In genomic region chr10:9038146-9038714, GRCh38 we compare ENCODE assay signal across 25 cellular contexts.
DNase-seq lines count a peak whose midpoint lies in the region; ATAC-seq and TF ChIP-seq lines count a peak whose summit lies in the region.
"Had no signal": no experiment of that assay in that cellular context is flagged by ENCODE, and none has a peak within 500 bp of the region (broad histone marks: within the 10 kb centered on the region; RNA-seq: fewer than 3 reads in every experiment).

No MANE protein-coding gene starts in this region.

- TF ChIP-seq POLR2A in adrenal gland (IDR thresholded peaks at IDR 0.05) (no peak), testis (IDR thresholded peaks at IDR 0.05) (no peak)

- H3K27ac Mint-ChIP-seq in CD8-positive, alpha-beta memory T cell = no peak overlapping the region
- H3K27ac Mint-ChIP-seq: activated naive CD4-positive, alpha-beta T cell treated with anti-CD3 and anti-CD28 coated beads, Interleukin-2, amount 10 ng/mL, durations not matched to agents 7 days and 5 days; memory B cell; naive thymus-derived CD4-positive, alpha-beta T cell; stimulated activated naive CD8-positive, alpha-beta T cell treated with anti-CD3 and anti-CD28 coated beads, Interleukin-15, amount 100 ng/mL, for 72 hours had no signal

- CTCF ChIA-PET in CD8-positive, alpha-beta memory T cell (lab: Charles Lee) = no interaction called here

- H3K4me3 Mint-ChIP-seq in CD8-positive, alpha-beta memory T cell = no peak overlapping the region
- H3K4me3 Mint-ChIP-seq: activated naive CD4-positive, alpha-beta T cell treated with anti-CD3 and anti-CD28 coated beads, Interleukin-2, amount 10 ng/mL, durations not matched to agents 7 days and 5 days; activated T-cell treated with anti-CD3 and anti-CD28 coated beads, Interleukin-2, amount 50 U/mL, for 4 hours; memory B cell; naive thymus-derived CD4-positive, alpha-beta T cell; stimulated activated naive CD8-positive, alpha-beta T cell treated with anti-CD3 and anti-CD28 coated beads, Interleukin-15, amount 100 ng/mL, for 72 hours had no signal

- H3K27me3 ChIP-seq in adrenal gland (no peaks in the 10 kb centered on the region), testis (no peaks in the 10 kb centered on the region)
- H3K27me3 ChIP-seq in CD8-positive, alpha-beta memory T cell (ENCODE audit: insufficient read depth, low read length, poor library complexity, severe bottlenecking) = no peaks in the 10 kb centered on the region
- H3K27me3 ChIP-seq: foreskin keratinocyte, right atrium auricular region, transverse colon had no signal

- no peak overlapping the region for H3K27ac ChIP-seq in adrenal gland
- H3K27ac ChIP-seq in testis = no peak overlapping the region
- no peak overlapping the region for H3K27ac ChIP-seq in CD8-positive, alpha-beta memory T cell (ENCODE audit: low read depth, low read length)
- H3K27ac ChIP-seq: foreskin keratinocyte, right atrium auricular region, transverse colon had no signal

- H3K36me3 ChIP-seq in adrenal gland (replicated peaks in 1 of 2) (no peaks in the 10 kb centered on the region), testis (ENCODE audit: low read depth, missing control alignments) (no peaks in the 10 kb centered on the region)
- H3K36me3 ChIP-seq in CD8-positive, alpha-beta memory T cell (ENCODE audit: insufficient read depth, low read length) = no peaks in the 10 kb centered on the region
- H3K36me3 ChIP-seq: right atrium auricular region, transverse colon had no signal

- H3K27me3 Mint-ChIP-seq in CD8-positive, alpha-beta memory T cell = no peaks in the 10 kb centered on the region
- H3K27me3 Mint-ChIP-seq: activated naive CD4-positive, alpha-beta T cell treated with anti-CD3 and anti-CD28 coated beads, Interleukin-2, amount 10 ng/mL, durations not matched to agents 7 days and 5 days; memory B cell; naive thymus-derived CD4-positive, alpha-beta T cell; stimulated activated naive CD8-positive, alpha-beta T cell treated with anti-CD3 and anti-CD28 coated beads, Interleukin-15, amount 100 ng/mL, for 72 hours had no signal

- WGBS in adrenal gland, 4 donors = 55 to 62% (median 58%) methylated on average over 4 of the region's 4 CpGs
- 58 to 63% methylated on average over 4 of the region's 4 CpGs for WGBS in testis, 2 donors

- intact Hi-C loops in adrenal gland (cut with DNase I) (no loop called here), testis (cut with DNase I; ENCODE audit: low total_unique reads) (no loop called here)

- H3K4me1 Mint-ChIP-seq in CD8-positive, alpha-beta memory T cell = no peaks in the 10 kb centered on the region
- H3K4me1 Mint-ChIP-seq: activated naive CD4-positive, alpha-beta T cell treated with anti-CD3 and anti-CD28 coated beads, Interleukin-2, amount 10 ng/mL, durations not matched to agents 7 days and 5 days; memory B cell; stimulated activated naive CD8-positive, alpha-beta T cell treated with anti-CD3 and anti-CD28 coated beads, Interleukin-15, amount 100 ng/mL, for 72 hours had no signal

- POLR2A ChIA-PET in CD8-positive, alpha-beta memory T cell (lab: Charles Lee) = interaction anchor here (0.6 kb wide), 1 partner anchor 716 kb away, joined by 3 read pairs; no protein-coding TSS in a partner anchor

- H3K9me3 ChIP-seq in adrenal gland (replicated peaks in 1 of 3) (peaks cover 0 to 3% (median 0%) of the 10 kb centered on the region in 3 donors), testis (no peaks in the 10 kb centered on the region)
- H3K9me3 ChIP-seq in CD8-positive, alpha-beta memory T cell (ENCODE audit: low read length) = no peaks in the 10 kb centered on the region
- H3K9me3 ChIP-seq: transverse colon had no signal

- no peak for TF ChIP-seq CTCF in adrenal gland (IDR thresholded peaks at IDR 0.05)
- no peak for TF ChIP-seq CTCF in testis (IDR thresholded peaks at IDR 0.05)

- H3K36me3 Mint-ChIP-seq in CD8-positive, alpha-beta memory T cell = no peaks in the 10 kb centered on the region
- H3K36me3 Mint-ChIP-seq: activated naive CD4-positive, alpha-beta T cell treated with anti-CD3 and anti-CD28 coated beads, Interleukin-2, amount 10 ng/mL, durations not matched to agents 7 days and 5 days; memory B cell had no signal

- ATAC-seq in left lobe of liver = peak; percentile 99
- ATAC-seq: activated T-cell treated with anti-CD3 and anti-CD28 coated beads, Interleukin-2, amount 50 U/mL, for 4 hours; foreskin keratinocyte; naive thymus-derived CD4-positive, alpha-beta T cell; stimulated activated naive CD8-positive, alpha-beta T cell treated with anti-CD3 and anti-CD28 coated beads, Interleukin-15, amount 100 ng/mL, for 72 hours had no signal

- H3K4me1 ChIP-seq in adrenal gland (replicated peaks in 1 of 2) (no peaks in the 10 kb centered on the region), testis (no peaks in the 10 kb centered on the region)
- H3K4me1 ChIP-seq in CD8-positive, alpha-beta memory T cell (ENCODE audit: insufficient read depth, low read length) = no peaks in the 10 kb centered on the region
- H3K4me1 ChIP-seq: foreskin keratinocyte, right atrium auricular region, transverse colon had no signal

- H3K9me3 Mint-ChIP-seq in CD8-positive, alpha-beta memory T cell = peaks cover 6 to 14% (median 8%) of the 10 kb centered on the region in 5 donors
- H3K9me3 Mint-ChIP-seq: activated naive CD4-positive, alpha-beta T cell treated with anti-CD3 and anti-CD28 coated beads, Interleukin-2, amount 10 ng/mL, durations not matched to agents 7 days and 5 days had no signal

- no peak overlapping the region for H3K4me3 ChIP-seq in adrenal gland
- H3K4me3 ChIP-seq in testis = no peak overlapping the region
- no peak overlapping the region for H3K4me3 ChIP-seq in CD8-positive, alpha-beta memory T cell (ENCODE audit: low read length)
- H3K4me3 ChIP-seq: right atrium auricular region, transverse colon had no signal

- DNase-seq in NCI-H82 (lab: John Stamatoyannopoulos, UW) (peak; percentile 1), NCI-H82 treated with DMSO at 0.1 percent for 48 hours (lab: John Stamatoyannopoulos, UW; ENCODE audit: unreplicated experiment) (no peak), adrenal gland (peak in 5 of 7 donors; percentile 19 to 54 (median 27)), left lobe of liver (ENCODE audit: low spot score) (peak; percentile 63), testis (peak; percentile 74), glomerular visceral epithelial cell (ENCODE audit: extremely low spot score) (no peak)
- no peak for DNase-seq in central memory CD4-positive, alpha-beta T cell
- DNase-seq in CD8-positive, alpha-beta memory T cell = no peak
- DNase-seq: 8988T; activated CD4-positive, CD25-positive, alpha-beta regulatory T cell; activated naive CD4-positive, alpha-beta T cell treated with anti-CD3 and anti-CD28 coated beads, Interleukin-2, amount 10 ng/mL, durations not matched to agents 7 days and 5 days; activated T-cell treated with anti-CD3 and anti-CD28 coated beads, Interleukin-2, amount 50 U/mL, for 4 hours; aorta; DMS79 treated with DMSO at 0.1 percent for 48 hours; foreskin keratinocyte; hippocampal formation; Kasumi-1; naive thymus-derived CD4-positive, alpha-beta T cell; NCI-H1436 treated with DMSO at 0.1 percent for 48 hours; NCI-H69; stimulated activated naive CD8-positive, alpha-beta T cell treated with anti-CD3 and anti-CD28 coated beads, Interleukin-15, amount 100 ng/mL, for 72 hours; T1000; transverse colon had no signal

Comparison
In these comparisons a context has a peak if more than half of its experiments do, and no peak if none do; other contexts are left out.
1. DNase-seq: peak in NCI-H82 (single experiment), adrenal gland (5 of 7), left lobe of liver (single experiment) and testis (single experiment); none in NCI-H82 treated with DMSO at 0.1 percent for 48 hours (single experiment), glomerular visceral epithelial cell (single experiment), central memory CD4-positive, alpha-beta T cell (single experiment) and CD8-positive, alpha-beta memory T cell (0 of 5).